ENCODE assay signal across 8 cellular contexts in the genomic region with DNA sequence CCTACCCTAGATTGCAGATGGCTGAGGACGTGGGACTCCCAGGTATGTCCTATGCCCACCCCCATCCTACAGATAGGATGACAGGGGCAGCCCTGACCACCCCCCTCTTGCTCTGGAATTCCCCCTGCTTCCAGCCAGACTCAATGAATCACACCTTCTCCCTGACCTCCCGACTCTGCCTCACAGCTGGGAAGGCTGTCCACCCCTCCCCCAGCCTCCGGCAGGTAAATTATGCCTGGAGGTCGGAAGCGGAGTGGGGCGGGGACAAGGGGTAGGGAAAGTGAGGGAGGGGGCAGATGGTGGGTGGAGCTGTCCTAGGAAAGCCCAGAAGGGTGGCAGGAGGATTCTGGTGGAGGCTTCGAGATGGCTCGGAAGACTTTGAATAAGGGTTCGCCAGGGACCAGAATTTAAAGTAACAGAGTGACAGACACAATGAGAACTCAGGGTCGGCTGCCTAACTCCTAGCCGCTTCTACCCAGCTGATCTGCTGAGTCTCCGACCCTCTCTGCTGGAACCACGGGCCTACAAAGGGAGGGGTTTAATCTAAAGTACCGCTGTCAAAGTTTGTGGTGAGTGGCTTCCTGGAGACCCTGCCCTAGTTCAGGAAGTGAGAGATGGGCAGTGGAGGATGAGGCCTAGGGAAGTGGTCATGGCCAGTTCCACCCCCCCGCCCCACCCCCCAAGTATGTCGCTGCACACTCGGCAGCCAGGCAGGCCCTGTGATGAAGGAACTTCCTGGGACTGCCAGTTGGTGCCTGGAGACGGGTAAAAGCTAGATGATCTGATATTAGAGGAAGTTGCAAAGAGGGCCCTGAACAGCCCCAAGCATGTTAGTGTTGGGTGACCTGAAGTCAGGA. TPM values are rescaled to one million over a fixed set of nuclear protein-coding genes. Genes with fewer than 3 reads are reported as not detected.
DNase-seq lines count a peak whose midpoint lies in the region; ATAC-seq and TF ChIP-seq lines count a peak whose summit lies in the region.

No MANE protein-coding gene starts in this region.

- H3K4me3 Mint-ChIP-seq in nephron progenitor cell = peak overlapping the region; percentile 88

- in situ Hi-C loops in G401 (cut with HindIII; ENCODE audit: low sequenced_read_pairs) = no loop called here

- peak; percentile 47 for DNase-seq in HT-29 (ENCODE audit: low spot score)
- peak; percentile 39 for DNase-seq in T-helper 9 cell
- DNase-seq in esophagus muscularis mucosa (ENCODE audit: extremely low spot score) = no peak
- peak; percentile 67 for DNase-seq in nephron progenitor cell
- DNase-seq in G401 (ENCODE audit: low spot score) = no peak

- 60% methylated on average over 18 of the region's 18 CpGs for WGBS in esophagus muscularis mucosa

- intact Hi-C loops in esophagus muscularis mucosa (cut with DNase I) = no loop called here

- H3K27ac ChIP-seq in esophagus muscularis mucosa (replicated peaks in 1 of 4) = peak overlapping the region; percentile 86 to 91 (median 88)

- no peaks in the 10 kb centered on the region for H3K36me3 ChIP-seq in esophagus muscularis mucosa

- TF ChIP-seq EP300 in esophagus muscularis mucosa (IDR thresholded peaks at IDR 0.05) = no peak

- H3K9me3 ChIP-seq in esophagus muscularis mucosa = peaks cover 0 to 7% (median 2%) of the 10 kb centered on the region in 4 donors

- peak overlapping the region; percentile 94 for H3K27ac Mint-ChIP-seq in nephron progenitor cell

- no peak for TF ChIP-seq POLR2A in esophagus muscularis mucosa (IDR thresholded peaks at IDR 0.05; ENCODE audit: low read depth)

- ATAC-seq in HG02610 (IDR thresholded peaks at IDR 0.05; ENCODE audit: unreplicated experiment) (no peak), GM18858 (IDR thresholded peaks at IDR 0.05; ENCODE audit: unreplicated experiment) (no peak), HG02623 (IDR thresholded peaks at IDR 0.05; ENCODE audit: unreplicated experiment) (no peak)

- no peaks in the 10 kb centered on the region for H3K27me3 ChIP-seq in esophagus muscularis mucosa

- peaks cover 21% of the 10 kb centered on the region for H3K9me3 Mint-ChIP-seq in nephron progenitor cell

- peaks cover 44% of the 10 kb centered on the region for H3K36me3 Mint-ChIP-seq in nephron progenitor cell (ENCODE audit: low read depth)

- peaks cover under 1% of the 10 kb centered on the region for H3K27me3 Mint-ChIP-seq in nephron progenitor cell (ENCODE audit: low read depth, poor library complexity)

- peak overlapping the region in 3 of 4 donors; percentile 0 to 21 (median 5) for H3K4me3 ChIP-seq in esophagus muscularis mucosa

- H3K4me1 Mint-ChIP-seq in nephron progenitor cell = peaks cover 57% of the 10 kb centered on the region

- no peak for TF ChIP-seq CTCF in esophagus muscularis mucosa (IDR thresholded peaks at IDR 0.05)
- TF ChIP-seq CTCF in nephron progenitor cell (IDR thresholded peaks at IDR 0.05) = no peak

- H3K4me1 ChIP-seq in esophagus muscularis mucosa = peaks cover 59 to 81% (median 75%) of the 10 kb centered on the region in 4 donors

RNA-seq across cellular contexts. Expression of a gene that starts 4.2 kb away (rescaled TPM):
- total RNA-seq in HT-29 (2014; rRNA removed; shearing (Covaris generic)) = 59.2 and 62.9 TPM in 2 replicates
- 10 to 100 TPM; 21.7 to 66.7 (median 35.1) TPM for total RNA-seq in esophagus muscularis mucosa
- total RNA-seq in G401 (2014; rRNA removed; shearing (Covaris generic)) = 5.2 and 6.7 TPM in 2 replicates

Comparison
In these comparisons a context has a peak if more than half of its experiments do, and no peak if none do; other contexts are left out.
1. DNase-seq: peak in HT-29 (single experiment), T-helper 9 cell (single experiment) and nephron progenitor cell (single experiment); none in esophagus muscularis mucosa (single experiment) and G401 (single experiment).